ENCODE assay signal across 1 cellular context in the genomic region with DNA sequence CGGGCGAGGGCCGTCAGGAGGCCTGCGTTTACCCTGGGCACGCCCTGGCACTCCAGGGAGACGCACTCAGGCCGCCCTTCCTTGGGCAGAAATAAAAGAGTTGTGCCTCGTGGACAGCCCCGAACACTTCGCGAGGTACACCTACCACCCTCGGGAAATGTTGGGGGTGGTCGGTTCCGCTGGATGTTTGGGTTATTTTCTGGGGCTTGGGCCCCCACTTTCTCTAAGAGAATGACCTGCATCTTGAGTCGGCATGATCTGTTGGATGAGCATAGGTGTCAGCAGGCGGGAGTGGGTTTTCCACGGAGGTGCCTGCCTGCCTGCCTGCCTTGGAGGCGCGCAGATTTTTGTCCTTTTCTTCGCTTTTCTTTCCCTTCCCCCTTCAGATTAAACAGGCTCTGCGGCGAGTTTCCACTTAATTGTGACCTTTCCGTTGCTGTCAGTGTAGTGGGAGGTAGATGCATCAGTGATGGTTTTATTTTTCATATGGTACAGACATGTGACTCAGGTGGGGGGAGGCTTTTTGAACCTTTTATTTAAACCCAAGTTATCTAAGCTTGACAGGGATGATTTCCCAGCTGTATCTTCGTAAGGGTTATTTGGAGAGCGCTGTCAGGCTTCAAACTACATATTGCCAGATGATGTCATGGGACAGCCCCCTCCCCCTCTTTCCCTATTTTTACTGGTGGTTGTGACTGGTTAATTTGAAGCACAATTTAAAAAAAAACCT.
TF ChIP-seq lines count a peak whose summit lies in the region.

No MANE protein-coding gene starts in this region.

TF ChIP-seq in HepG2, 621 proteins besides CTCF, POLR2A, EP300 and RAD21 (continued from another document):
- TF ChIP-seq JUND (CRISPR knock-in tag; IDR thresholded peaks at IDR 0.05) (no peak), BORCS8-MEF2B (CRISPR knock-in tag; IDR thresholded peaks at IDR 0.05) (no peak), ZNF180 (CRISPR knock-in tag; IDR thresholded peaks at IDR 0.05; ENCODE audit: borderline replicate concordance, low read depth) (no peak), ZSCAN31 (CRISPR knock-in tag; IDR thresholded peaks at IDR 0.05; ENCODE audit: low read depth) (no peak), MEIS2 (CRISPR knock-in tag; IDR thresholded peaks at IDR 0.05) (no peak), USF2 (IDR thresholded peaks at IDR 0.05; ENCODE audit: low read depth, low read length) (no peak), USF2 (CRISPR knock-in tag; IDR thresholded peaks at IDR 0.05; ENCODE audit: borderline replicate concordance) (no peak), ZNF546 (CRISPR knock-in tag; conservative IDR thresholded peaks at IDR 0.05) (no peak), ZIK1 (CRISPR knock-in tag; IDR thresholded peaks at IDR 0.05; ENCODE audit: borderline replicate concordance, low read depth) (no peak), HIVEP1 (CRISPR knock-in tag; IDR thresholded peaks at IDR 0.05) (peak; percentile 37; the same call in 1 of the 2 replicates), GLI4 (CRISPR knock-in tag; IDR thresholded peaks at IDR 0.05; ENCODE audit: borderline replicate concordance) (no peak), ZNF556 (CRISPR knock-in tag; IDR thresholded peaks at IDR 0.05; ENCODE audit: borderline replicate concordance) (no peak), ZNF260 (CRISPR knock-in tag; IDR thresholded peaks at IDR 0.05; ENCODE audit: borderline replicate concordance, low read depth) (no peak), FOXA3 (CRISPR knock-in tag; IDR thresholded peaks at IDR 0.05) (0 out of 2 replicates have a peak, but pooled peaks have one; percentile 6)
- TF ChIP-seq, protein P1, sequence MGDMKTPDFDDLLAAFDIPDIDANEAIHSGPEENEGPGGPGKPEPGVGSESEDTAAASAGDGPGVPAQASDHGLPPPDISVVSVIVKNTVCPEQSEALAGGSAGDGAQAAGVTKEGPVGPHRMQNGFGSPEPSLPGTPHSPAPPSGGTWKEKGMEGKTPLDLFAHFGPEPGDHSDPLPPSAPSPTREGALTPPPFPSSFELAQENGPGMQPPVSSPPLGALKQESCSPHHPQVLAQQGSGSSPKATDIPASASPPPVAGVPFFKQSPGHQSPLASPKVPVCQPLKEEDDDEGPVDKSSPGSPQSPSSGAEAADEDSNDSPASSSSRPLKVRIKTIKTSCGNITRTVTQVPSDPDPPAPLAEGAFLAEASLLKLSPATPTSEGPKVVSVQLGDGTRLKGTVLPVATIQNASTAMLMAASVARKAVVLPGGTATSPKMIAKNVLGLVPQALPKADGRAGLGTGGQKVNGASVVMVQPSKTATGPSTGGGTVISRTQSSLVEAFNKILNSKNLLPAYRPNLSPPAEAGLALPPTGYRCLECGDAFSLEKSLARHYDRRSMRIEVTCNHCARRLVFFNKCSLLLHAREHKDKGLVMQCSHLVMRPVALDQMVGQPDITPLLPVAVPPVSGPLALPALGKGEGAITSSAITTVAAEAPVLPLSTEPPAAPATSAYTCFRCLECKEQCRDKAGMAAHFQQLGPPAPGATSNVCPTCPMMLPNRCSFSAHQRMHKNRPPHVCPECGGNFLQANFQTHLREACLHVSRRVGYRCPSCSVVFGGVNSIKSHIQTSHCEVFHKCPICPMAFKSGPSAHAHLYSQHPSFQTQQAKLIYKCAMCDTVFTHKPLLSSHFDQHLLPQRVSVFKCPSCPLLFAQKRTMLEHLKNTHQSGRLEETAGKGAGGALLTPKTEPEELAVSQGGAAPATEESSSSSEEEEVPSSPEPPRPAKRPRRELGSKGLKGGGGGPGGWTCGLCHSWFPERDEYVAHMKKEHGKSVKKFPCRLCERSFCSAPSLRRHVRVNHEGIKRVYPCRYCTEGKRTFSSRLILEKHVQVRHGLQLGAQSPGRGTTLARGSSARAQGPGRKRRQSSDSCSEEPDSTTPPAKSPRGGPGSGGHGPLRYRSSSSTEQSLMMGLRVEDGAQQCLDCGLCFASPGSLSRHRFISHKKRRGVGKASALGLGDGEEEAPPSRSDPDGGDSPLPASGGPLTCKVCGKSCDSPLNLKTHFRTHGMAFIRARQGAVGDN (CRISPR knock-in tag; IDR thresholded peaks at IDR 0.05): peak; percentile 14; the same call in 1 of the 2 replicates
